Comparison of ENCODE assay signal across 8 cellular contexts in the genomic region with DNA sequence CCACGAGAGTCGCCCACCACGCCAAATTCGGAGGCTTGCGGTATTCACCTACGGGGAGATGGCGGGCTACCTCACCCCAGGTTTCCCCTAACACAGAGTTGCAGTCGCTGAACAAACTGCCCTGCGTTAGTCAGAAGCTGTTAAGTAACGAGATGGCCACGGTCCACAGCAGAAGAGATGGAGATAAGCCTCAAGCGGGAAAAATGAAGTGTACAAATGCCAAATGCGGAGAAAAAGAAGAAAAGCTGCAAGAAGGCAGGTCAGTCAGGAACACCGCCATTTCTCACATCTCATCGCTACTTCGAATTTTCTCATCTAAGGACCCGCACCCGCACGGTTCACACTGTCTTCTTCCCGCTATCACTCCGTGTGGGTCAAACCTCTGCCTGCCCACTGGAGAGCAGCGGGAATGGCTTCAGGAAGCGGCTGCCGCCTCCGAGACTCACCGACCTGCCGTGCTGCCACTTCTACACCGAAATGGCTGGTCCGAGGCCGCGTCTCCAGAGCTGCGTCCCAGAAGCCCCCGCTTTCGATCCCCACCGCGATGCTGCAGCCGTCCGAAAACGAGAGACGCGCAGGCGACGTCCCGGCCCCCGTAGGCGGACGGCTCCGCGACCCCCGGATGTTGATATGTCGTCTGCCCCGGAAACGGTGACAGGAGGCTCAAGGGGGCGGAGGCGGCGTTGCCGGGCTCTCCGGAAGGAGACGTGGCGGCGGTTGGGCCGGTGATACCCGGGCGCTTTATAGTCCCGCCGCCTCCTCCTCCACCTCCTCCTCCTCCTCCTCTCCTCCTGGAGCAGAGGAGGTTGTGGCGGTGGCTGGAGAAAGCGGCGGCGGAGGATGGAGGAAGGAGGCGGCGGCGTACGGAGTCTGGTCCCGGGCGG. TPM values are rescaled to one million over a fixed set of nuclear protein-coding genes. Genes with fewer than 3 reads are reported as not detected.
DNase-seq lines count a peak whose midpoint lies in the region; TF ChIP-seq lines count a peak whose summit lies in the region.

A gene with protein sequence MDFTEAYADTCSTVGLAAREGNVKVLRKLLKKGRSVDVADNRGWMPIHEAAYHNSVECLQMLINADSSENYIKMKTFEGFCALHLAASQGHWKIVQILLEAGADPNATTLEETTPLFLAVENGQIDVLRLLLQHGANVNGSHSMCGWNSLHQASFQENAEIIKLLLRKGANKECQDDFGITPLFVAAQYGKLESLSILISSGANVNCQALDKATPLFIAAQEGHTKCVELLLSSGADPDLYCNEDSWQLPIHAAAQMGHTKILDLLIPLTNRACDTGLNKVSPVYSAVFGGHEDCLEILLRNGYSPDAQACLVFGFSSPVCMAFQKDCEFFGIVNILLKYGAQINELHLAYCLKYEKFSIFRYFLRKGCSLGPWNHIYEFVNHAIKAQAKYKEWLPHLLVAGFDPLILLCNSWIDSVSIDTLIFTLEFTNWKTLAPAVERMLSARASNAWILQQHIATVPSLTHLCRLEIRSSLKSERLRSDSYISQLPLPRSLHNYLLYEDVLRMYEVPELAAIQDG (minus strand): TSS at position 583 of the 884 bp plus-strand sequence. CDS start 21,381 bp downstream, outside the sequence.
A gene with protein sequence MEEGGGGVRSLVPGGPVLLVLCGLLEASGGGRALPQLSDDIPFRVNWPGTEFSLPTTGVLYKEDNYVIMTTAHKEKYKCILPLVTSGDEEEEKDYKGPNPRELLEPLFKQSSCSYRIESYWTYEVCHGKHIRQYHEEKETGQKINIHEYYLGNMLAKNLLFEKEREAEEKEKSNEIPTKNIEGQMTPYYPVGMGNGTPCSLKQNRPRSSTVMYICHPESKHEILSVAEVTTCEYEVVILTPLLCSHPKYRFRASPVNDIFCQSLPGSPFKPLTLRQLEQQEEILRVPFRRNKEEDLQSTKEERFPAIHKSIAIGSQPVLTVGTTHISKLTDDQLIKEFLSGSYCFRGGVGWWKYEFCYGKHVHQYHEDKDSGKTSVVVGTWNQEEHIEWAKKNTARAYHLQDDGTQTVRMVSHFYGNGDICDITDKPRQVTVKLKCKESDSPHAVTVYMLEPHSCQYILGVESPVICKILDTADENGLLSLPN (plus strand): TSS at position 674 of the 884 bp plus-strand sequence. CDS start 167 bp downstream, at position 841.

- no peaks in the 10 kb centered on the region for H3K36me3 Mint-ChIP-seq in neural crest cell (ENCODE audit: low read depth)

- H3K27me3 Mint-ChIP-seq in neural crest cell (ENCODE audit: low read depth) = no peaks in the 10 kb centered on the region

- H3K27ac ChIP-seq in stomach smooth muscle (ENCODE audit: low read length) = peak within 1 kb of the TSS; percentile 76

- no peak for TF ChIP-seq CTCF in foreskin fibroblast (IDR thresholded peaks at IDR 0.05; ENCODE audit: low read depth, low read length)
- TF ChIP-seq CTCF in neural crest cell (conservative IDR thresholded peaks at IDR 0.05) = no peak

- H3K9me3 ChIP-seq in ES-I3 (ENCODE audit: control insufficient read depth, insufficient read depth, low read length) (no peaks in the 10 kb centered on the region), HAP-1 (no peaks in the 10 kb centered on the region), MG63 (no peaks in the 10 kb centered on the region), stomach smooth muscle (ENCODE audit: control insufficient read depth in 2 of 2, low read length in 2 of 2) (no peaks in the 10 kb centered on the region)

- peak within 1 kb of the TSS; percentile 100 for H3K27ac Mint-ChIP-seq in neural crest cell (ENCODE audit: unreplicated experiment)

- in situ Hi-C loops in HAP-1 (cut with MboI; ENCODE audit: low sequenced_read_pairs) = no loop called here

- DNase-seq in HAP-1 (ENCODE audit: low spot score in 2 of 2) (peak; percentile 85 to 95), MG63 (peak; percentile 87), SIG-M5 treated with dmso at 0.1 percent for 504 hours (lab: John Stamatoyannopoulos, UW; ENCODE audit: unreplicated experiment) (peak; percentile 87), activated gamma-delta T cell treated with Interleukin-2 at 50 U/mL for 16 hours (peak; percentile 88), foreskin fibroblast (peak; percentile 85 to 94), neural crest cell (ENCODE audit: low read depth, low spot score) (peak; percentile 88)

- no peaks in the 10 kb centered on the region for H3K9me3 Mint-ChIP-seq in neural crest cell

- H3K9ac ChIP-seq in ES-I3 (ENCODE audit: low read depth, low read length) (peak within 1 kb of the TSS; percentile 99), stomach smooth muscle (ENCODE audit: low read length in 2 of 2) (peak within 1 kb of the TSS; percentile 92 to 96)

- peak within 1 kb of the TSS; percentile 96 for H3K4me3 Mint-ChIP-seq in neural crest cell

- H3K36me3 ChIP-seq in ES-I3 (ENCODE audit: insufficient read depth, low read length) (no peaks in the 10 kb centered on the region), HAP-1 (replicated peaks) (no peaks in the 10 kb centered on the region; the same call in 1 of the 2 replicates), MG63 (no peaks in the 10 kb centered on the region; the same call in 1 of the 2 replicates), stomach smooth muscle (ENCODE audit: control insufficient read depth in 2 of 2, insufficient read depth in 2 of 2, low read length in 2 of 2) (no peaks in the 10 kb centered on the region)

- H3K27me3 ChIP-seq in HAP-1 (ENCODE audit: low read depth) (no peaks in the 10 kb centered on the region), MG63 (no peaks in the 10 kb centered on the region), stomach smooth muscle (ENCODE audit: control insufficient read depth in 1 of 2, insufficient read depth in 2 of 2, low read length in 2 of 2) (no peaks in the 10 kb centered on the region)

- H3K4me3 ChIP-seq in HAP-1 (peak within 1 kb of the TSS; percentile 88), MG63 (peak within 1 kb of the TSS; percentile 89), foreskin fibroblast (ENCODE audit: low read depth in 1 of 2, low read length in 2 of 2) (peak within 1 kb of the TSS; percentile 79 to 89), stomach smooth muscle (ENCODE audit: low read length in 2 of 2) (peak within 1 kb of the TSS; percentile 99)

- peaks cover 42% of the 10 kb centered on the region for H3K4me1 Mint-ChIP-seq in neural crest cell

- peaks cover 18% of the 10 kb centered on the region for H3K4me1 ChIP-seq in ES-I3 (ENCODE audit: insufficient read depth, low read length)
- peaks cover 2% of the 10 kb centered on the region for H3K4me1 ChIP-seq in HAP-1
- peaks cover 23% of the 10 kb centered on the region for H3K4me1 ChIP-seq in stomach smooth muscle (ENCODE audit: control insufficient read depth, insufficient read depth, low read length)

RNA-seq across cellular contexts. Expression of the first gene that starts in this region (rescaled TPM):
- 13.3 and 13.8 TPM in 2 replicates for total RNA-seq in MG63 (2014; rRNA removed; shearing (Covaris generic); ENCODE audit: low replicate concordance)
- 32.9 and 36.8 TPM in 2 replicates for total RNA-seq in neural crest cell

RNA-seq across cellular contexts. Expression of the second gene that starts in this region (rescaled TPM):
- total RNA-seq in MG63 (2014; rRNA removed; shearing (Covaris generic); ENCODE audit: low replicate concordance) = 12.1 and 13.6 TPM in 2 replicates
- total RNA-seq in neural crest cell = 22.2 and 23.1 TPM in 2 replicates

Comparison
In these comparisons a context has a peak if more than half of its experiments do, and no peak if none do; other contexts are left out.
1. Peak in every context shown above with its lines: DNase-seq, H3K4me3 ChIP-seq and H3K27ac ChIP-seq.